In genomic region chr4:83625807-83626206, GRCh38 we compare ENCODE assay signal across 22 cellular contexts.
"Had no signal": no experiment of that assay in that cellular context is flagged by ENCODE, and none has a peak within 500 bp of the region (broad histone marks: within the 10 kb centered on the region; RNA-seq: fewer than 3 reads in every experiment).

No MANE protein-coding gene starts in this region.

- H3K27ac Mint-ChIP-seq: activated CD4-positive, alpha-beta memory T cell treated with anti-CD3 and anti-CD28 coated beads, Interleukin-2, amount 10 ng/mL, durations not matched to agents 7 days and 5 days; activated CD4-positive, alpha-beta T cell treated with anti-CD3 and anti-CD28 coated beads, Interleukin-2, amount 10 ng/mL, durations not matched to agents 24 days and 14 days; activated naive CD4-positive, alpha-beta T cell treated with anti-CD3 and anti-CD28 coated beads, Interleukin-2, amount 10 ng/mL, durations not matched to agents 7 days and 5 days; activated T-cell treated with anti-CD3 and anti-CD28 coated beads, Interleukin-2, amount 50 U/mL, for 72 hours; natural killer cell; stimulated activated naive B cell treated with anti-CD40 and anti-IgM and Interleukin-4, amounts not matched to agents 10 μg/mL and 1 μg/mL and 100 μg/mL, for 72 hours had no signal

- H3K4me1 Mint-ChIP-seq: activated CD4-positive, alpha-beta memory T cell treated with anti-CD3 and anti-CD28 coated beads, Interleukin-2, amount 10 ng/mL, durations not matched to agents 7 days and 5 days; activated CD4-positive, alpha-beta T cell treated with anti-CD3 and anti-CD28 coated beads, Interleukin-2, amount 10 ng/mL, durations not matched to agents 24 days and 14 days; activated naive CD4-positive, alpha-beta T cell treated with anti-CD3 and anti-CD28 coated beads, Interleukin-2, amount 10 ng/mL, durations not matched to agents 7 days and 5 days; natural killer cell had no signal

- H3K27me3 ChIP-seq: neutrophil, ovary had no signal

- H3K4me3 Mint-ChIP-seq: activated CD4-positive, alpha-beta memory T cell treated with anti-CD3 and anti-CD28 coated beads, Interleukin-2, amount 10 ng/mL, durations not matched to agents 7 days and 5 days; activated CD4-positive, alpha-beta T cell treated with anti-CD3 and anti-CD28 coated beads, Interleukin-2, amount 10 ng/mL, durations not matched to agents 24 days and 14 days; activated naive CD4-positive, alpha-beta T cell treated with anti-CD3 and anti-CD28 coated beads, Interleukin-2, amount 10 ng/mL, durations not matched to agents 7 days and 5 days; activated T-cell treated with anti-CD3 and anti-CD28 coated beads, Interleukin-2, amount 50 U/mL, for 72 hours; natural killer cell; stimulated activated naive B cell treated with anti-CD40 and anti-IgM and Interleukin-4, amounts not matched to agents 10 μg/mL and 1 μg/mL and 100 μg/mL, for 72 hours had no signal

- ATAC-seq: activated CD4-positive, CD25-positive, alpha-beta regulatory T cell treated with anti-CD3 and anti-CD28 coated beads, Interleukin-2, amount 50 U/mL, for 24 hours; activated T-cell treated with anti-CD3 and anti-CD28 coated beads, Interleukin-2, amount 50 U/mL, for 72 hours; foreskin keratinocyte; natural killer cell; sciatic nerve; SK-N-SH treated with all-trans-retinoic acid at 6 μM for 48 hours; stimulated activated naive B cell treated with anti-CD40 and anti-IgM and Interleukin-4, amounts not matched to agents 10 μg/mL and 1 μg/mL and 100 μg/mL, for 72 hours had no signal

- H3K27ac ChIP-seq: epithelial cell of prostate, foreskin keratinocyte, neutrophil, ovary, thoracic aorta, VCaP had no signal

- H3K4me3 ChIP-seq: lung, ovary had no signal

- H3K36me3 ChIP-seq: neutrophil, ovary, thoracic aorta had no signal

- H3K9me3 ChIP-seq: ovary, thoracic aorta had no signal

- DNase-seq: activated CD4-positive, alpha-beta memory T cell treated with anti-CD3 and anti-CD28 coated beads, Interleukin-2, amount 10 ng/mL, durations not matched to agents 7 days and 5 days; activated CD4-positive, alpha-beta T cell treated with anti-CD3 and anti-CD28 coated beads, Interleukin-2, amount 10 ng/mL, durations not matched to agents 24 days and 14 days; activated effector memory CD4-positive, alpha-beta T cell treated with anti-CD3 and anti-CD28 coated beads, Interleukin-2, amount 50 U/mL, for 16 hours; activated naive CD4-positive, alpha-beta T cell treated with anti-CD3 and anti-CD28 coated beads, Interleukin-2, amount 10 ng/mL, durations not matched to agents 7 days and 5 days; activated T-cell treated with anti-CD3 and anti-CD28 coated beads, Interleukin-2, amount 50 U/mL, for 72 hours; amygdala; foreskin keratinocyte; head of caudate nucleus; islet precursor cell; natural killer cell; ovary; stimulated activated CD4-positive, alpha-beta T cell treated with anti-CD3 and anti-CD28 coated beads, Interleukin-2, amount 100 ng/mL, for 48 hours; stimulated activated CD8-positive, alpha-beta memory T cell treated with anti-CD3 and anti-CD28 coated beads, Interleukin-4, amount 100 ng/mL, for 48 hours; stimulated activated naive B cell treated with anti-CD40 and anti-IgM and Interleukin-4, amounts not matched to agents 10 μg/mL and 1 μg/mL and 100 μg/mL, for 72 hours had no signal
